8 cellular contexts compared by ENCODE assay signal in genomic region chr2:202871161-202872141, GRCh38. TPM values are rescaled to one million over a fixed set of nuclear protein-coding genes. Genes with fewer than 3 reads are reported as not detected.
DNase-seq lines count a peak whose midpoint lies in the region; ATAC-seq and TF ChIP-seq lines count a peak whose summit lies in the region.

ICA1L (minus strand) TSS chr2:202871766; CDS start chr2:202829009, 42,757 bp downstream.

- no peak for TF ChIP-seq POLR2A in upper lobe of left lung (IDR thresholded peaks at IDR 0.05)

- peak within 1 kb of the TSS; percentile 92 for H3K4me3 Mint-ChIP-seq in activated naive CD8-positive, alpha-beta T cell treated with anti-CD3 and anti-CD28 coated beads for 36 hours

- TF ChIP-seq CTCF in parathyroid adenoma (IDR thresholded peaks at IDR 0.05), result peak; percentile 10
- TF ChIP-seq CTCF in upper lobe of left lung (IDR thresholded peaks at IDR 0.05), result no peak

- intact Hi-C loops in Right ventricle myocardium inferior (cut with DNase I), result loop anchor here (2.0 to 5.0 kb wide), 2 partner anchors 39 to 284 kb away; partner anchors contain the start of gene WDR12

- H3K9me3 ChIP-seq in parathyroid adenoma (ENCODE audit: control insufficient read depth, low read length) (no peaks in the 10 kb centered on the region), upper lobe of left lung (no peaks in the 10 kb centered on the region)

- TF ChIP-seq EP300 in upper lobe of left lung (IDR thresholded peaks at IDR 0.05), result no peak

- peak within 1 kb of the TSS; percentile 86 for H3K27ac Mint-ChIP-seq in activated naive CD8-positive, alpha-beta T cell treated with anti-CD3 and anti-CD28 coated beads for 36 hours

- H3K9me3 Mint-ChIP-seq in activated naive CD8-positive, alpha-beta T cell treated with anti-CD3 and anti-CD28 coated beads for 36 hours, result no peaks in the 10 kb centered on the region

- peak within 1 kb of the TSS; percentile 72 for H3K4me2 ChIP-seq in parathyroid adenoma (ENCODE audit: low read length)

- peak within 1 kb of the TSS; percentile 95 for H2AFZ ChIP-seq in parathyroid adenoma

- no peaks in the 10 kb centered on the region for H3K4me1 ChIP-seq in parathyroid adenoma
- H3K4me1 ChIP-seq in upper lobe of left lung, result peaks cover 3 to 13% (median 5%) of the 10 kb centered on the region in 4 donors

- H3K27ac ChIP-seq in parathyroid adenoma (peak within 1 kb of the TSS; percentile 97), upper lobe of left lung (peak within 1 kb of the TSS; percentile 56 to 71 (median 62))

- ATAC-seq in Right ventricle myocardium inferior (peak; percentile 87), upper lobe of left lung (ENCODE audit: low FRiP score in 2 of 2) (peak; percentile 64 to 94)

- peak within 1 kb of the TSS; percentile 64 for H3K4me3 ChIP-seq in parathyroid adenoma (ENCODE audit: low read depth, low read length)
- H3K4me3 ChIP-seq in upper lobe of left lung, result peak within 1 kb of the TSS; percentile 74 to 90 (median 78)

- H3K9ac ChIP-seq in parathyroid adenoma, result peak within 1 kb of the TSS; percentile 82

- H3K27me3 ChIP-seq in parathyroid adenoma (ENCODE audit: control insufficient read depth, insufficient read depth, low read length) (no peaks in the 10 kb centered on the region), upper lobe of left lung (no peaks in the 10 kb centered on the region)

- H3K79me2 ChIP-seq in parathyroid adenoma, result no peaks in the 10 kb centered on the region

- H3K36me3 Mint-ChIP-seq in activated naive CD8-positive, alpha-beta T cell treated with anti-CD3 and anti-CD28 coated beads for 36 hours, result no peaks in the 10 kb centered on the region

- WGBS in upper lobe of left lung, 2 donors, result 0 to 1% methylated on average over 77 to 79 of the region's 105 CpGs

- no peaks in the 10 kb centered on the region for H3K27me3 Mint-ChIP-seq in activated naive CD8-positive, alpha-beta T cell treated with anti-CD3 and anti-CD28 coated beads for 36 hours

- DNase-seq in GM03348 (ENCODE audit: low spot score), result peak; percentile 91
- DNase-seq in H4 (ENCODE audit: low spot score), result peak; percentile 24
- peak; percentile 62 for DNase-seq in LoVo (ENCODE audit: low spot score)
- peak; percentile 16 for DNase-seq in SKM-1 (lab: John Stamatoyannopoulos, UW; ENCODE audit: unreplicated experiment)
- peak; percentile 74 for DNase-seq in activated naive CD8-positive, alpha-beta T cell treated with anti-CD3 and anti-CD28 coated beads for 36 hours
- peak; percentile 86 for DNase-seq in Right ventricle myocardium inferior (ENCODE audit: missing footprints)
- DNase-seq in upper lobe of left lung, result peak; percentile 49 to 95

- peaks cover 10% of the 10 kb centered on the region for H3K4me1 Mint-ChIP-seq in activated naive CD8-positive, alpha-beta T cell treated with anti-CD3 and anti-CD28 coated beads for 36 hours

- H3K36me3 ChIP-seq in parathyroid adenoma (ENCODE audit: control insufficient read depth, insufficient read depth, low read length), result no peaks in the 10 kb centered on the region
- H3K36me3 ChIP-seq in upper lobe of left lung, result no peaks in the 10 kb centered on the region

RNA-seq across cellular contexts. Expression of gene ICA1L, which starts in this region (rescaled TPM):
- 4.1 and 5.7 TPM in 2 replicates for total RNA-seq in H4 (2014; rRNA removed; shearing (Covaris generic))
- 1 to 10 TPM; 7.5 to 8.0 TPM for total RNA-seq in activated naive CD8-positive, alpha-beta T cell treated with anti-CD3 and anti-CD28 coated beads for 36 hours
- total RNA-seq in Right ventricle myocardium inferior, result 4.6 TPM
- 10 to 100 TPM in 2 of 6 donors, 1 to 10 TPM in 4; 3.0 to 28.3 (median 5.7) TPM for total RNA-seq in upper lobe of left lung

Comparison
In these comparisons a context has a peak if more than half of its experiments do, and no peak if none do; other contexts are left out.
1. Peak in every context shown above with its lines: DNase-seq, ATAC-seq, H3K4me3 ChIP-seq and H3K27ac ChIP-seq.
2. DNase-seq: peak in every context shown above with its lines; median percentile 91 in GM03348; 86 in Right ventricle myocardium inferior; 74 in activated naive CD8-positive, alpha-beta T cell treated with anti-CD3 and anti-CD28 coated beads for 36 hours; 72 in upper lobe of left lung; 62 in LoVo; 24 in H4; 16 in SKM-1.